In genomic region chr16:4733747-4734062, GRCh38 we compare ENCODE assay signal across 8 cellular contexts. TPM values are rescaled to one million over a fixed set of nuclear protein-coding genes. Genes with fewer than 3 reads are reported as not detected.
DNase-seq lines count a peak whose midpoint lies in the region; ATAC-seq and TF ChIP-seq lines count a peak whose summit lies in the region.

No MANE protein-coding gene starts in this region.

- H3K4me3 ChIP-seq in OCI-LY3 (ENCODE audit: low read length) (peak overlapping the region; percentile 96), breast epithelium (peak overlapping the region; percentile 91 to 99 (median 98))

- H3K27me3 Mint-ChIP-seq in memory B cell = peaks cover 6% of the 10 kb centered on the region

- H3K4me1 ChIP-seq in OCI-LY3 (ENCODE audit: low read length) = peaks cover 4% of the 10 kb centered on the region; the same call in 1 of the 2 replicates
- no peaks in the 10 kb centered on the region for H3K4me1 ChIP-seq in breast epithelium

- TF ChIP-seq CTCF in OCI-LY3 (IDR thresholded peaks at IDR 0.05; ENCODE audit: low read depth, low read length) = no peak
- TF ChIP-seq CTCF in breast epithelium (IDR thresholded peaks at IDR 0.05) = no peak

- intact Hi-C loops in breast epithelium (cut with DNase I; ENCODE audit: low total_unique reads) = no loop called here

- peak overlapping the region; percentile 80 for H3K9ac ChIP-seq in OCI-LY3 (ENCODE audit: low read length)

- no peak for TF ChIP-seq POLR2A in breast epithelium (IDR thresholded peaks at IDR 0.05)

- peak; percentile 8 for ATAC-seq in memory B cell (ENCODE audit: low read depth)

- H3K27ac ChIP-seq in OCI-LY3 (ENCODE audit: low read length) (peak overlapping the region; percentile 39), breast epithelium (peak overlapping the region; percentile 85 to 90), temporal lobe (ENCODE audit: low read depth, low read length) (peak overlapping the region; percentile 45)

- peak overlapping the region; percentile 72 for H3K4me2 ChIP-seq in OCI-LY3 (ENCODE audit: low read length)

- H3K36me3 ChIP-seq in OCI-LY3 (replicated peaks; ENCODE audit: low read depth, low read length) (peaks cover 3% of the 10 kb centered on the region), breast epithelium (no peaks in the 10 kb centered on the region)

- peaks cover 10% of the 10 kb centered on the region for H3K4me1 Mint-ChIP-seq in memory B cell

- no peaks in the 10 kb centered on the region for H4K20me1 ChIP-seq in OCI-LY3 (ENCODE audit: insufficient read depth, low read length)

- H3K9me3 Mint-ChIP-seq in memory B cell = no peaks in the 10 kb centered on the region

- H3K9me3 ChIP-seq in OCI-LY3 (ENCODE audit: insufficient read depth, low read length) (no peaks in the 10 kb centered on the region), breast epithelium (no peaks in the 10 kb centered on the region)

- H3K4me3 Mint-ChIP-seq in memory B cell = peak overlapping the region; percentile 94

- peak; percentile 8 for DNase-seq in activated gamma-delta T cell treated with anti-CD3 and anti-CD28 coated beads, Interleukin-2, amount 50 U/mL, for 16 hours (ENCODE audit: low read depth)
- DNase-seq in activated gamma-delta T cell (lab: John Stamatoyannopoulos, UW) (no peak), breast epithelium (ENCODE audit: low spot score in 2 of 2) (no peak), memory B cell (ENCODE audit: low spot score in 2 of 2) (no peak), NCI-H510A treated with DMSO at 0.1 percent for 48 hours (lab: John Stamatoyannopoulos, UW) (no peak), NCI-H2029 treated with DMSO at 0.1 percent for 48 hours (lab: John Stamatoyannopoulos, UW) (no peak)

- peak overlapping the region; percentile 77 for H2AFZ ChIP-seq in OCI-LY3 (ENCODE audit: low read depth, low read length)

- H3K36me3 Mint-ChIP-seq in memory B cell = peaks cover 5% of the 10 kb centered on the region

- H3K27me3 ChIP-seq in OCI-LY3 (ENCODE audit: low read depth, low read length) (no peaks in the 10 kb centered on the region), breast epithelium (no peaks in the 10 kb centered on the region)

- H3K79me2 ChIP-seq in OCI-LY3 (ENCODE audit: low read length) = peaks cover 23% of the 10 kb centered on the region

- no peak overlapping the region for H3K27ac Mint-ChIP-seq in memory B cell

RNA-seq across cellular contexts. Expression of gene ANKS3, which starts 0.4 kb away (rescaled TPM):
- total RNA-seq in breast epithelium (10 to 100 TPM; 12.6 to 33.1 (median 23.6) TPM), temporal lobe (18.2 TPM)

RNA-seq across cellular contexts. Expression of gene DNAAF8, which starts 0.6 kb away (rescaled TPM):
- total RNA-seq in breast epithelium = 1 to 10 TPM; 1.3 to 2.3 (median 1.8) TPM
- total RNA-seq in temporal lobe = 0.49 TPM

RNA-seq across cellular contexts. Expression of gene ZNF500, which starts 33.3 kb away (rescaled TPM):
- total RNA-seq in breast epithelium = 10 to 100 TPM in 2 of 3 donors, 1 to 10 TPM in 1; 8.2 to 17.0 (median 16.4) TPM
- 8.1 TPM for total RNA-seq in temporal lobe

RNA-seq across cellular contexts. Expression of gene NUDT16L1, which starts 40.3 kb away (rescaled TPM):
- total RNA-seq in breast epithelium (10 to 100 TPM; 22.4 to 38.0 (median 32.3) TPM), temporal lobe (34.9 TPM)

RNA-seq across cellular contexts. Expression of gene SEPTIN12, which starts 54.4 kb away (rescaled TPM):
- total RNA-seq in breast epithelium (not detected), temporal lobe (not detected)
